8 cellular contexts compared by ENCODE assay signal in the genomic region with DNA sequence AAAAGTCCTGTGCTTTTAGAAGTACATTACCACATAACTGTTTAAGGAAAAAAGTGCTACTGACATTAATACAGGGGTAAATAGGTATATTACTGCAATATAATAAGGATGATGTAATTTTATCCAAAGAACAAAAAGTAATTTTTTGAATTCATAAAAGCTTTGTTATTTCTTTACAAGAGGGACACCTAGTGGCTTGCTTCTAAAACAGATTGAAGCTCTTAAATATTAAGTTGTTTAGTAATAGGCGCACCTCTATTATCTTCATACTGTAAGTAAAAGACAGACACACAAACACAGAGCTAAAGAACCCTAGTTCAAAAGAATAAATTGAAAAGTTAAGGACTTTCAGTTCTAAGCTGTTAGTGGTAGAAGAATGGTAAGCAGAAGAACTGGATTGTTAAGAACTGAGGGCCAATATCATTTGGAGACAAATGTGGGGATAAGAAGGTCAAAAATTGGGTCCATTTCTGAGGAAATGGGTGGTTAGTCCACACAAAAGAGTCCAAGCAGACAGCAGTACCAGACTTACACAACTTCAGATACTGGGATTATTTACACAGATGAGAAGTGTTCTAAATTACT. TPM values are rescaled to one million over a fixed set of nuclear protein-coding genes. Genes with fewer than 3 reads are reported as not detected.
A peak's percentile ranks its signal among the peaks of the same experiment; 100 is the strongest.
DNase-seq lines count a peak whose midpoint lies in the region; ATAC-seq and TF ChIP-seq lines count a peak whose summit lies in the region.

No MANE protein-coding gene starts in this region.

- H3K9me3 ChIP-seq in liver (ENCODE audit: control insufficient read depth in 4 of 4, low read length in 3 of 4), result no peaks in the 10 kb centered on the region

- H3K27me3 ChIP-seq in liver (ENCODE audit: control insufficient read depth in 4 of 4, insufficient read depth in 4 of 4, low read length in 3 of 4), result no peaks in the 10 kb centered on the region

- no peak overlapping the region for H3K4me3 ChIP-seq in HFF-Myc (replicated peaks; ENCODE audit: low read depth, low read length)
- no peak overlapping the region for H3K4me3 ChIP-seq in liver (ENCODE audit: low read depth in 1 of 3, low read length in 3 of 3)

- 48% methylated on average over 1 of the region's 1 CpG for WGBS in liver

- no peaks in the 10 kb centered on the region for H3K36me3 ChIP-seq in liver (ENCODE audit: control insufficient read depth in 4 of 4, insufficient read depth in 3 of 4, low read depth in 1 of 4, low read length in 3 of 4)

- DNase-seq in AG09319 (ENCODE audit: extremely low read depth, low read depth), result peak; percentile 44
- DNase-seq in HFF-Myc (ENCODE audit: extremely low read depth, low read depth), result peak; percentile 16
- DNase-seq in amniotic epithelial cell (ENCODE audit: low read depth), result peak; percentile 72
- DNase-seq in nucleus accumbens (lab: John Stamatoyannopoulos, UW), result no peak
- DNase-seq in mesenteric fat pad (ENCODE audit: low spot score), result no peak

- TF ChIP-seq RAD21 in liver (IDR thresholded peaks at IDR 0.05), result peak; percentile 75 to 77

- no peak overlapping the region for H3K9ac ChIP-seq in liver (ENCODE audit: low read depth in 1 of 2, low read length in 2 of 2)

- H3K4me1 ChIP-seq in liver (ENCODE audit: control insufficient read depth in 4 of 4, insufficient read depth in 4 of 4, low read length in 3 of 4), result peaks cover 0 to 3% (median 2%) of the 10 kb centered on the region in 4 donors

- no peak for ATAC-seq in HG03354 (IDR thresholded peaks at IDR 0.05; ENCODE audit: poor library complexity, severe bottlenecking, unreplicated experiment)
- no peak for ATAC-seq in GM21423 (IDR thresholded peaks at IDR 0.05; ENCODE audit: unreplicated experiment)

- TF ChIP-seq CTCF in AG09319 (IDR thresholded peaks at IDR 0.05; ENCODE audit: low read depth, low read length), result peak; percentile 53
- TF ChIP-seq CTCF in HFF-Myc (IDR thresholded peaks at IDR 0.05; ENCODE audit: low read depth, low read length, missing control alignments), result no peak
- peak; percentile 24 for TF ChIP-seq CTCF in liver (IDR thresholded peaks at IDR 0.05; ENCODE audit: low read depth, low read length, missing input control)

- no peak overlapping the region for H3K27ac ChIP-seq in liver (ENCODE audit: low read depth in 1 of 2, low read length in 2 of 2)

TF ChIP-seq in liver, 16 proteins besides CTCF, POLR2A, EP300 and RAD21:
- no peak for TF ChIP-seq RXRA (IDR thresholded peaks at IDR 0.05)
- no peak for TF ChIP-seq HNF4G (IDR thresholded peaks at IDR 0.05)
- TF ChIP-seq FOXA2 (IDR thresholded peaks at IDR 0.05), result no peak
- TF ChIP-seq JUND (IDR thresholded peaks at IDR 0.05), result no peak
- no peak for TF ChIP-seq SP1 (IDR thresholded peaks at IDR 0.05)
- TF ChIP-seq, protein P1, sequence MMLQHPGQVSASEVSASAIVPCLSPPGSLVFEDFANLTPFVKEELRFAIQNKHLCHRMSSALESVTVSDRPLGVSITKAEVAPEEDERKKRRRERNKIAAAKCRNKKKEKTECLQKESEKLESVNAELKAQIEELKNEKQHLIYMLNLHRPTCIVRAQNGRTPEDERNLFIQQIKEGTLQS (IDR thresholded peaks at IDR 0.05), result no peak
- TF ChIP-seq NR2F2 (IDR thresholded peaks at IDR 0.05), result no peak
- TF ChIP-seq YY1 (IDR thresholded peaks at IDR 0.05), result no peak
- TF ChIP-seq FOXA1 (IDR thresholded peaks at IDR 0.05), result no peak
- TF ChIP-seq GABPA (IDR thresholded peaks at IDR 0.05 in 1 of 2, conservative IDR thresholded peaks at IDR 0.05 in 1 of 2), result no peak
- TF ChIP-seq, protein P2, sequence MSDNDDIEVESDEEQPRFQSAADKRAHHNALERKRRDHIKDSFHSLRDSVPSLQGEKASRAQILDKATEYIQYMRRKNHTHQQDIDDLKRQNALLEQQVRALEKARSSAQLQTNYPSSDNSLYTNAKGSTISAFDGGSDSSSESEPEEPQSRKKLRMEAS (IDR thresholded peaks at IDR 0.05), result no peak
- TF ChIP-seq, protein P3, sequence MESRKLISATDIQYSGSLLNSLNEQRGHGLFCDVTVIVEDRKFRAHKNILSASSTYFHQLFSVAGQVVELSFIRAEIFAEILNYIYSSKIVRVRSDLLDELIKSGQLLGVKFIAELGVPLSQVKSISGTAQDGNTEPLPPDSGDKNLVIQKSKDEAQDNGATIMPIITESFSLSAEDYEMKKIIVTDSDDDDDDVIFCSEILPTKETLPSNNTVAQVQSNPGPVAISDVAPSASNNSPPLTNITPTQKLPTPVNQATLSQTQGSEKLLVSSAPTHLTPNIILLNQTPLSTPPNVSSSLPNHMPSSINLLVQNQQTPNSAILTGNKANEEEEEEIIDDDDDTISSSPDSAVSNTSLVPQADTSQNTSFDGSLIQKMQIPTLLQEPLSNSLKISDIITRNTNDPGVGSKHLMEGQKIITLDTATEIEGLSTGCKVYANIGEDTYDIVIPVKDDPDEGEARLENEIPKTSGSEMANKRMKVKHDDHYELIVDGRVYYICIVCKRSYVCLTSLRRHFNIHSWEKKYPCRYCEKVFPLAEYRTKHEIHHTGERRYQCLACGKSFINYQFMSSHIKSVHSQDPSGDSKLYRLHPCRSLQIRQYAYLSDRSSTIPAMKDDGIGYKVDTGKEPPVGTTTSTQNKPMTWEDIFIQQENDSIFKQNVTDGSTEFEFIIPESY (IDR thresholded peaks at IDR 0.05), result no peak
- no peak for TF ChIP-seq EGR1 (IDR thresholded peaks at IDR 0.05; ENCODE audit: low read depth in 2 of 2)

RNA-seq across cellular contexts. Expression of a gene that starts 15.4 kb away (rescaled TPM):
- total RNA-seq in liver (1 to 10 TPM; 3.3 to 4.0 TPM), mesenteric fat pad (15.9 TPM)
- polyA plus RNA-seq in liver, result 1 to 10 TPM; 2.2 to 3.1 TPM

Comparison
In these comparisons a context has a peak if more than half of its experiments do, and no peak if none do; other contexts are left out.
1. DNase-seq: peak in AG09319 (single experiment), HFF-Myc (single experiment) and amniotic epithelial cell (single experiment); none in nucleus accumbens (0 of 56) and mesenteric fat pad (single experiment).